In genomic region chr20:53617791-53618489, GRCh38 we compare ENCODE assay signal across 19 cellular contexts. TPM values are rescaled to one million over a fixed set of nuclear protein-coding genes. Genes with fewer than 3 reads are reported as not detected.
DNase-seq lines count a peak whose midpoint lies in the region; ATAC-seq and TF ChIP-seq lines count a peak whose summit lies in the region.
"Had no signal": no experiment of that assay in that cellular context is flagged by ENCODE, and none has a peak within 500 bp of the region (broad histone marks: within the 10 kb centered on the region; RNA-seq: fewer than 3 reads in every experiment).

No MANE protein-coding gene starts in this region.

- H3K4me1 ChIP-seq in RWPE2 (ENCODE audit: insufficient read depth, poor library complexity, severe bottlenecking) (peaks cover 31% of the 10 kb centered on the region), sigmoid colon (peaks cover 0 to 24% (median 17%) of the 10 kb centered on the region in 4 donors), MM.1S (ENCODE audit: low read length) (peaks cover 29% of the 10 kb centered on the region)

- no peak overlapping the region for H3K9ac ChIP-seq in MM.1S (ENCODE audit: low read length)
- H3K9ac ChIP-seq: BLaER1, GM23248, KMS-11 had no signal

- peaks cover 25% of the 10 kb centered on the region for H3F3A ChIP-seq in MM.1S (ENCODE audit: insufficient read depth, low read length)

- H3K4me2 ChIP-seq in MM.1S (ENCODE audit: low read depth, low read length), result no peak overlapping the region
- H3K4me2 ChIP-seq: BLaER1, KMS-11 had no signal

- H3K27me3 ChIP-seq in RWPE2 (ENCODE audit: insufficient read depth, poor library complexity, severe bottlenecking) (no peaks in the 10 kb centered on the region), sigmoid colon (no peaks in the 10 kb centered on the region), MM.1S (replicated peaks; ENCODE audit: insufficient read depth, low read length) (no peaks in the 10 kb centered on the region)
- H3K27me3 ChIP-seq: BLaER1, MG63 had no signal

- H3K27ac ChIP-seq in RWPE2 (ENCODE audit: poor library complexity, severe bottlenecking) (no peak overlapping the region), sigmoid colon (no peak overlapping the region), MM.1S (ENCODE audit: low read length) (no peak overlapping the region)
- H3K27ac ChIP-seq: 22Rv1, BLaER1, GM23248, KMS-11 had no signal

- intact Hi-C loops in sigmoid colon (cut with DNase I), result no loop called here

- no peak for TF ChIP-seq EP300 in sigmoid colon (IDR thresholded peaks at IDR 0.05)

- peak; percentile 4 for DNase-seq in activated CD8-positive, alpha-beta memory T cell treated with anti-CD3 and anti-CD28 coated beads, Interleukin-2, amount 50 U/mL, for 48 hours
- no peak for DNase-seq in activated CD8-positive, alpha-beta memory T cell treated with anti-CD3 and anti-CD28 coated beads for 24 hours
- peak; percentile 35 for DNase-seq in RWPE2 (ENCODE audit: low spot score)
- DNase-seq in fibroblast of gingiva (ENCODE audit: low read depth), result peak; percentile 56
- DNase-seq in sigmoid colon, result peak; percentile 28
- DNase-seq in HT-29 (ENCODE audit: low spot score), result no peak
- no peak for DNase-seq in MM.1S
- DNase-seq: CD8-positive, alpha-beta memory T cell; DMS 273 treated with DMSO at 0.1 percent for 48 hours; EL; GM23248; MG63; NCI-H1105 treated with DMSO at 0.1 percent for 48 hours; NCI-H187; NCI-H446 had no signal

- no peaks in the 10 kb centered on the region for H3K36me3 ChIP-seq in RWPE2 (ENCODE audit: low read depth)
- H3K36me3 ChIP-seq in sigmoid colon, result no peaks in the 10 kb centered on the region
- no peaks in the 10 kb centered on the region for H3K36me3 ChIP-seq in MM.1S (replicated peaks; ENCODE audit: insufficient read depth, low read length)
- H3K36me3 ChIP-seq: BLaER1, MG63 had no signal

- no peak overlapping the region for H3K4me3 ChIP-seq in RWPE2 (ENCODE audit: severe bottlenecking)
- H3K4me3 ChIP-seq in sigmoid colon, result no peak overlapping the region
- no peak overlapping the region for H3K4me3 ChIP-seq in MM.1S (ENCODE audit: low read length)
- H3K4me3 ChIP-seq: BLaER1, GM23248, MG63 had no signal

- no peaks in the 10 kb centered on the region for H3K9me2 ChIP-seq in MM.1S (replicated peaks; ENCODE audit: insufficient read depth, low read length)

- ATAC-seq in RWPE2 (ENCODE audit: low read depth), result no peak
- ATAC-seq in HG03039 (IDR thresholded peaks at IDR 0.05; ENCODE audit: unreplicated experiment), result no peak

- TF ChIP-seq CTCF in RWPE2 (IDR thresholded peaks at IDR 0.05; ENCODE audit: poor library complexity, severe bottlenecking) (no peak), sigmoid colon (IDR thresholded peaks at IDR 0.05) (peak in 1 of 4 experiments; percentile 8), MM.1S (IDR thresholded peaks at IDR 0.05; ENCODE audit: low read length) (no peak)

- H4K20me1 ChIP-seq in MM.1S (ENCODE audit: insufficient read depth, low read length), result no peaks in the 10 kb centered on the region
- H4K20me1 ChIP-seq: BLaER1 had no signal

- H3K9me3 ChIP-seq in RWPE2 (ENCODE audit: severe bottlenecking), result no peaks in the 10 kb centered on the region
- no peaks in the 10 kb centered on the region for H3K9me3 ChIP-seq in sigmoid colon
- H3K9me3 ChIP-seq in MM.1S (replicated peaks; ENCODE audit: insufficient read depth, low read length), result no peaks in the 10 kb centered on the region
- H3K9me3 ChIP-seq: BLaER1, MG63 had no signal

- TF ChIP-seq POLR2A in sigmoid colon (IDR thresholded peaks at IDR 0.05), result no peak

- no peak overlapping the region for H2AFZ ChIP-seq in MM.1S (ENCODE audit: low read length)
- H2AFZ ChIP-seq: GM23248 had no signal

- H3K79me2 ChIP-seq in MM.1S (ENCODE audit: low read length), result no peaks in the 10 kb centered on the region

- 89 to 92% methylated on average over 10 of the region's 10 CpGs for WGBS in sigmoid colon, 2 donors

RNA-seq across cellular contexts. Expression of gene ZNF217, which starts 24.3 kb away (rescaled TPM):
- 10 to 100 TPM; 11.4 to 20.2 (median 15.9) TPM for total RNA-seq in sigmoid colon
- polyA plus RNA-seq in sigmoid colon, result 10 to 100 TPM; 17.6 to 27.0 (median 21.0) TPM
- total RNA-seq in HT-29 (2014; rRNA removed; shearing (Covaris generic)), result 16.9 and 19.2 TPM in 2 replicates

Comparison
In these comparisons a context has a peak if more than half of its experiments do, and no peak if none do; other contexts are left out.
1. DNase-seq: peak in activated CD8-positive, alpha-beta memory T cell treated with anti-CD3 and anti-CD28 coated beads, Interleukin-2, amount 50 U/mL, for 48 hours (single experiment), RWPE2 (single experiment), fibroblast of gingiva (single experiment) and sigmoid colon (single experiment); none in activated CD8-positive, alpha-beta memory T cell treated with anti-CD3 and anti-CD28 coated beads for 24 hours (single experiment), HT-29 (single experiment) and MM.1S (single experiment).